ENCODE assay signal across 17 cellular contexts in the genomic region with DNA sequence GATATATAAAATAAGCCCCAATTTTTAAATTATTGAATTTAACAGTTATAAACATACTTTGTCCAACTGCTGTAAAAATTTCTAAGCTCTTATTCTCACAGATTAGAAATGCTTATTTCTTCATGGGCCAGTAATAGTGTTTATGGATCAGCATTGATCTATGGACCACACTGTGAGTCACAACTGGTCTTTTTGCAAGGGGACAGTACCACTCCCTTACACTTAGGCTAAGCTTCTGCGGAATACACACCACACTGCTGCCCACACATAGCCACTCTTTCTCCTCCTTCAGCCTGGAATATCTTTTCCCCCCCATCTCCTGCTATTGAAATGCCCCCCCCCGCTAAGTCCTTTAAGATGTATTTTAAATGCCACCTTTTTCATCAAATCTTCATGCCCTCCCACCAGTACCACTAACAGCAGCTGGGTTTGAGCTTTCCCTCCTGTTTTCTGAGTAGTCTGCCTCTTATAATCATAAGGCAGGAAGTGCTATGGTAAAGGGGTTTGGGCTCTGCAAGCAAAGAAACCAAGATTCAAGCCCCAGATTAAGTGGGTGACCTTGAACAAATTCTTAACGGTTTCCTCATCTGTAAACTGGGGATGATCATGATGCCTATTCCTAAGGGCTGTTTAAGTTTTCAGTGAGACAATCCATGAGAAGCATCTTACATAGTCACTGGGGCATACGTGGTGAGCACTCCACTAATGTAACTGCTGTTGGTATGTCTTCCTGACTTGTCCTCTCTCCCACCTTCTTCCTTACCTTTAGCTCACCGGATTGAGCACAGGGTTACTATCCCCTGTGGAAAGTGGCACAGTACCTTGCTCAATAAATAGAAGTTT.
DNase-seq lines count a peak whose midpoint lies in the region; ATAC-seq and TF ChIP-seq lines count a peak whose summit lies in the region.
"Had no signal": no experiment of that assay in that cellular context is flagged by ENCODE, and none has a peak within 500 bp of the region (broad histone marks: within the 10 kb centered on the region; RNA-seq: fewer than 3 reads in every experiment).

No MANE protein-coding gene starts in this region.

- ATAC-seq in CD4-positive, alpha-beta T cell (ENCODE audit: poor library complexity): peak; percentile 28
- ATAC-seq in DND-41 (ENCODE audit: insufficient read depth, low read depth) (peak; percentile 71), HG03097 (IDR thresholded peaks at IDR 0.05; ENCODE audit: low FRiP score, unreplicated experiment) (no peak), GM18909 (IDR thresholded peaks at IDR 0.05; ENCODE audit: poor library complexity, unreplicated experiment) (no peak)
- no peak for ATAC-seq in effector memory CD8-positive, alpha-beta T cell (replicated peaks)

- CTCF ChIA-PET in CD4-positive, alpha-beta T cell (lab: Charles Lee): no interaction called here
- CTCF ChIA-PET in activated CD4-positive, alpha-beta memory T cell treated with anti-CD3 and anti-CD28 coated beads for 36 hours (lab: Charles Lee): interaction anchor here (0.7 to 2.4 kb wide), 5 partner anchors 9 to 199 kb away, joined by 3 to 8 read pairs (median 5); no protein-coding TSS in a partner anchor

- H3K27me3 ChIP-seq in CD4-positive, alpha-beta T cell (ENCODE audit: control insufficient read depth, insufficient read depth, low read length): no peaks in the 10 kb centered on the region
- H3K27me3 ChIP-seq in DND-41 (ENCODE audit: insufficient read depth, low read length, poor library complexity) (no peaks in the 10 kb centered on the region), MM.1S (replicated peaks; ENCODE audit: insufficient read depth, low read length) (no peaks in the 10 kb centered on the region)

- no peaks in the 10 kb centered on the region for H3K79me2 ChIP-seq in DND-41 (ENCODE audit: insufficient read depth, low read length)
- H3K79me2 ChIP-seq in MM.1S (ENCODE audit: low read length): no peaks in the 10 kb centered on the region

- H3K4me3 ChIP-seq in DND-41 (ENCODE audit: low read depth in 1 of 2, low read length in 2 of 2): no peak overlapping the region
- no peak overlapping the region for H3K4me3 ChIP-seq in MM.1S (ENCODE audit: low read length)

- no peak overlapping the region for H3K4me2 ChIP-seq in DND-41 (ENCODE audit: insufficient read depth, low read length)
- H3K4me2 ChIP-seq in MM.1S (ENCODE audit: low read depth, low read length): no peak overlapping the region

- H3K4me3 Mint-ChIP-seq in CD4-positive, alpha-beta T cell: no peak overlapping the region
- no peak overlapping the region for H3K4me3 Mint-ChIP-seq in activated CD4-positive, alpha-beta memory T cell treated with anti-CD3 and anti-CD28 coated beads for 36 hours
- no peak overlapping the region for H3K4me3 Mint-ChIP-seq in effector memory CD8-positive, alpha-beta T cell
- H3K4me3 Mint-ChIP-seq: nephron had no signal

- H3K4me1 Mint-ChIP-seq in CD4-positive, alpha-beta T cell (ENCODE audit: low read depth): peaks cover 68% of the 10 kb centered on the region
- H3K4me1 Mint-ChIP-seq in activated CD4-positive, alpha-beta memory T cell treated with anti-CD3 and anti-CD28 coated beads for 36 hours (ENCODE audit: low read depth): peaks cover 48% of the 10 kb centered on the region
- H3K4me1 Mint-ChIP-seq in effector memory CD8-positive, alpha-beta T cell (ENCODE audit: low read depth in 2 of 2): peaks cover 24 to 45% of the 10 kb centered on the region in 2 donors
- H3K4me1 Mint-ChIP-seq: nephron had no signal

- no peaks in the 10 kb centered on the region for H3K9me2 ChIP-seq in MM.1S (replicated peaks; ENCODE audit: insufficient read depth, low read length)

- H3K9ac ChIP-seq in DND-41 (ENCODE audit: low read depth, low read length) (0 out of 2 replicates have a peak overlapping the region, but pooled peaks have one; percentile 2), MM.1S (ENCODE audit: low read length) (no peak overlapping the region)

- no peak overlapping the region for H3K27ac ChIP-seq in CD4-positive, alpha-beta T cell (ENCODE audit: low read depth, low read length)
- peak overlapping the region; percentile 80 for H3K27ac ChIP-seq in DND-41 (ENCODE audit: low read length)
- no peak overlapping the region for H3K27ac ChIP-seq in MM.1S (ENCODE audit: low read length)

- H3K27me3 Mint-ChIP-seq in CD4-positive, alpha-beta T cell: no peaks in the 10 kb centered on the region
- no peaks in the 10 kb centered on the region for H3K27me3 Mint-ChIP-seq in activated CD4-positive, alpha-beta memory T cell treated with anti-CD3 and anti-CD28 coated beads for 36 hours
- no peaks in the 10 kb centered on the region for H3K27me3 Mint-ChIP-seq in effector memory CD8-positive, alpha-beta T cell

- H3K9me3 ChIP-seq in CD4-positive, alpha-beta T cell (ENCODE audit: control insufficient read depth, low read length): no peaks in the 10 kb centered on the region
- H3K9me3 ChIP-seq in DND-41 (ENCODE audit: insufficient read depth, low read length, severe bottlenecking) (no peaks in the 10 kb centered on the region), MM.1S (replicated peaks; ENCODE audit: insufficient read depth, low read length) (no peaks in the 10 kb centered on the region)

- H3K27ac Mint-ChIP-seq in CD4-positive, alpha-beta T cell: peak overlapping the region; percentile 75
- peak overlapping the region; percentile 55 for H3K27ac Mint-ChIP-seq in activated CD4-positive, alpha-beta memory T cell treated with anti-CD3 and anti-CD28 coated beads for 36 hours
- peak overlapping the region; percentile 2 to 92 for H3K27ac Mint-ChIP-seq in effector memory CD8-positive, alpha-beta T cell
- H3K27ac Mint-ChIP-seq: nephron had no signal

- H4K20me1 ChIP-seq in DND-41 (ENCODE audit: insufficient read depth, low read length) (no peaks in the 10 kb centered on the region), MM.1S (ENCODE audit: insufficient read depth, low read length) (no peaks in the 10 kb centered on the region)

- H3K9me3 Mint-ChIP-seq in CD4-positive, alpha-beta T cell: no peaks in the 10 kb centered on the region
- no peaks in the 10 kb centered on the region for H3K9me3 Mint-ChIP-seq in activated CD4-positive, alpha-beta memory T cell treated with anti-CD3 and anti-CD28 coated beads for 36 hours
- no peaks in the 10 kb centered on the region for H3K9me3 Mint-ChIP-seq in effector memory CD8-positive, alpha-beta T cell
- H3K9me3 Mint-ChIP-seq: nephron had no signal

- intact Hi-C loops in CD4-positive, alpha-beta T cell (cut with DNase I, micrococcal nuclease): loop anchor here in 1 of 2 experiments (5.0 kb wide), 1 partner anchor 471 kb away; no protein-coding TSS in a partner anchor
- intact Hi-C loops in activated CD4-positive, alpha-beta memory T cell treated with anti-CD3 and anti-CD28 coated beads for 36 hours (cut with micrococcal nuclease): loop anchor here (2.0 to 10.0 kb wide), 3 partner anchors 56 to 474 kb away; a partner anchor contains a TSS

- no peak for DNase-seq in CD4-positive, alpha-beta T cell
- DNase-seq in DND-41: peak; percentile 63
- DNase-seq in activated CD4-positive, alpha-beta memory T cell treated with anti-CD3 and anti-CD28 coated beads for 36 hours: no peak
- no peak for DNase-seq in effector memory CD8-positive, alpha-beta T cell
- no peak for DNase-seq in H4 (ENCODE audit: low spot score)
- DNase-seq in MM.1S: no peak
- DNase-seq: effector CD8-positive, alpha-beta T cell; GOT3; Kasumi-1; NCI-H2171; NCI-H82; stimulated activated CD4-positive, alpha-beta T cell treated with anti-CD3 and anti-CD28 coated beads, Interleukin-4, amount 100 ng/mL, for 4 hours; stimulated activated CD8-positive, alpha-beta memory T cell treated with anti-CD3 and anti-CD28 coated beads, Interleukin-4, amount 100 ng/mL, for 48 hours; SW 1271 had no signal

- H3K36me3 ChIP-seq in DND-41 (ENCODE audit: insufficient read depth, low read length): peaks cover 5% of the 10 kb centered on the region; the same call in 1 of the 2 replicates
- 0 out of 2 replicates have a peak, but pooled peaks cover 11% of the 10 kb centered on the region for H3K36me3 ChIP-seq in MM.1S (replicated peaks; ENCODE audit: insufficient read depth, low read length)

- H3F3A ChIP-seq in MM.1S (ENCODE audit: insufficient read depth, low read length): peaks cover 20% of the 10 kb centered on the region

- POLR2A ChIA-PET in CD4-positive, alpha-beta T cell (lab: Charles Lee): interaction anchor here (0.8 kb wide), 1 partner anchor 117 kb away, joined by 3 read pairs; no protein-coding TSS in a partner anchor
- POLR2A ChIA-PET in activated CD4-positive, alpha-beta memory T cell treated with anti-CD3 and anti-CD28 coated beads for 36 hours (lab: Charles Lee): no interaction called here

- H3K4me1 ChIP-seq in DND-41 (ENCODE audit: insufficient read depth, low read length) (peaks cover 62% of the 10 kb centered on the region), MM.1S (ENCODE audit: low read length) (peaks cover 12% of the 10 kb centered on the region)

- no peak overlapping the region for H2AFZ ChIP-seq in DND-41 (ENCODE audit: low read depth, low read length)
- no peak overlapping the region for H2AFZ ChIP-seq in MM.1S (ENCODE audit: low read length)

- TF ChIP-seq CTCF in CD4-positive, alpha-beta T cell (IDR thresholded peaks at IDR 0.05): no peak
- TF ChIP-seq CTCF in DND-41 (IDR thresholded peaks at IDR 0.05; ENCODE audit: borderline replicate concordance, extremely low read depth, low read length, poor library complexity, severe bottlenecking) (no peak), MM.1S (IDR thresholded peaks at IDR 0.05; ENCODE audit: low read length) (no peak)

- peaks cover 40% of the 10 kb centered on the region for H3K36me3 Mint-ChIP-seq in CD4-positive, alpha-beta T cell (ENCODE audit: low read depth)
- peaks cover 11% of the 10 kb centered on the region for H3K36me3 Mint-ChIP-seq in activated CD4-positive, alpha-beta memory T cell treated with anti-CD3 and anti-CD28 coated beads for 36 hours
- peaks cover 32% of the 10 kb centered on the region for H3K36me3 Mint-ChIP-seq in effector memory CD8-positive, alpha-beta T cell (ENCODE audit: insufficient read depth)

Comparison
In these comparisons a context has a peak if more than half of its experiments do, and no peak if none do; other contexts are left out.
1. ATAC-seq: peak in CD4-positive, alpha-beta T cell (single experiment) and DND-41 (single experiment); none in effector memory CD8-positive, alpha-beta T cell (single experiment), HG03097 (single experiment) and GM18909 (single experiment).
2. Peak in every context shown above with its lines, with median percentiles within 50 percentile points of each other: H3K27ac Mint-ChIP-seq.